In the genomic region with DNA sequence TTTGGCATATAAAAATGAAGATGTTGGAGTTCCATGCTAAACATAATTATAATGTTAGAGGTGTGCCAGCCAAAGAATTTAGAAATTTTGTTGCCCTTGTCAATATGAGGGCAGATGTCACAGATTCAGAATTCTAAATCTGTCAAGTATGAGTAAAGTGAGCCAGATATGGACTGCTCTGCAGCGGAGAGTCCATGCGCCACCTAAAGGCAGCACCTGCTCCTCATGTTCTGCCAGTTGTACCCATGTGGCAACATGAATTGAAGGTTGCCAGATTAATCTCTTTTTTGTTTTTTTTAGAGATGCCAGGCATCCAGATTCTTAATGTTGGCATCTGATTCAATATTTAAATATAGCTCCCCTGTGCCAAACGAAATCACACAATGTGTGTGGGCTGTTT, we compare ENCODE assay signal across 13 cellular contexts.
DNase-seq lines count a peak whose midpoint lies in the region; ATAC-seq and TF ChIP-seq lines count a peak whose summit lies in the region.
"Had no signal": no experiment of that assay in that cellular context is flagged by ENCODE, and none has a peak within 500 bp of the region (broad histone marks: within the 10 kb centered on the region; RNA-seq: fewer than 3 reads in every experiment).

No MANE protein-coding gene starts in this region.

- no peak overlapping the region for H3K27ac Mint-ChIP-seq in type B pancreatic cell
- H3K27ac Mint-ChIP-seq: IgD-negative memory B cell, T-helper 17 cell had no signal

- no peaks in the 10 kb centered on the region for H3K4me1 Mint-ChIP-seq in type B pancreatic cell (ENCODE audit: unreplicated experiment)
- H3K4me1 Mint-ChIP-seq: IgD-negative memory B cell, T-helper 17 cell had no signal

- H2AFZ ChIP-seq in SK-N-SH (ENCODE audit: low read depth) = no peak overlapping the region

- WGBS in SK-N-SH (ENCODE audit: low lambda C conversion rate) = 51% methylated on average over 3 of the region's 3 CpGs

- no peaks in the 10 kb centered on the region for H3K36me3 Mint-ChIP-seq in type B pancreatic cell
- H3K36me3 Mint-ChIP-seq: IgD-negative memory B cell had no signal

- no peak for TF ChIP-seq EP300 in SK-N-SH (IDR thresholded peaks at IDR 0.05; ENCODE audit: borderline replicate concordance in 1 of 2, low read depth in 1 of 2, low read length in 1 of 2)

- POLR2A ChIA-PET in SK-N-SH (lab: Yijun Ruan, JAX) = no interaction called here

- H3K36me3 ChIP-seq in SK-N-SH (replicated peaks in 1 of 2; ENCODE audit: control insufficient read depth in 1 of 2, insufficient read depth in 2 of 2, low read length in 1 of 2) (no peaks in the 10 kb centered on the region), colonic mucosa (no peaks in the 10 kb centered on the region)
- H3K36me3 ChIP-seq: esophagus muscularis mucosa, thyroid gland had no signal

- peak; percentile 74 for TF ChIP-seq RAD21 in SK-N-SH (IDR thresholded peaks at IDR 0.05; ENCODE audit: low read length)

- H3K9ac ChIP-seq in SK-N-SH (no peak overlapping the region), colonic mucosa (ENCODE audit: low read depth in 2 of 2, low read length in 2 of 2) (no peak overlapping the region)

- CTCF ChIA-PET in SK-N-SH (lab: Yijun Ruan, JAX) = interaction anchor here (0.6 to 1.6 kb wide), 12 partner anchors 9 to 638 kb away, joined by 3 to 5 read pairs (median 3); no protein-coding TSS in a partner anchor

- no peak overlapping the region for H3K4me3 Mint-ChIP-seq in type B pancreatic cell
- H3K4me3 Mint-ChIP-seq: IgD-negative memory B cell, T-helper 17 cell had no signal

- no peaks in the 10 kb centered on the region for H3K9me3 Mint-ChIP-seq in type B pancreatic cell

- TF ChIP-seq CTCF in SK-N-SH (IDR thresholded peaks at IDR 0.05) (0 out of 2 replicates have a peak, but pooled peaks have one; percentile 17), colonic mucosa (IDR thresholded peaks at IDR 0.05) (peak; percentile 21), type B pancreatic cell (conservative IDR thresholded peaks at IDR 0.05) (peak; percentile 59)

- no peaks in the 10 kb centered on the region for H3K27me3 Mint-ChIP-seq in type B pancreatic cell
- H3K27me3 Mint-ChIP-seq: IgD-negative memory B cell, T-helper 17 cell had no signal

- H3K4me3 ChIP-seq in SK-N-SH (ENCODE audit: low read depth in 2 of 2, low read length in 1 of 2) = no peak overlapping the region
- H3K4me3 ChIP-seq in colonic mucosa = no peak overlapping the region
- H3K4me3 ChIP-seq: esophagus muscularis mucosa, thyroid gland had no signal

- H3K9me3 ChIP-seq in SK-N-SH (no peaks in the 10 kb centered on the region), colonic mucosa (no peaks in the 10 kb centered on the region)
- H3K9me3 ChIP-seq: esophagus muscularis mucosa, thyroid gland had no signal

- no peak overlapping the region; a peak in 1 of 4 replicates for H3K27ac ChIP-seq in SK-N-SH (ENCODE audit: low read depth in 2 of 2, low read length in 1 of 2)
- no peak overlapping the region for H3K27ac ChIP-seq in colonic mucosa
- H3K27ac ChIP-seq: esophagus muscularis mucosa, thyroid gland had no signal

- intact Hi-C loops in colonic mucosa (cut with DNase I) = no loop called here

- no peak for ATAC-seq in SK-N-SH treated with all-trans-retinoic acid at 6 μM for 48 hours
- ATAC-seq in HG02885 (IDR thresholded peaks at IDR 0.05; ENCODE audit: poor library complexity, unreplicated experiment) = no peak
- ATAC-seq: T-helper 17 cell had no signal

- H3K79me2 ChIP-seq in SK-N-SH (ENCODE audit: insufficient read depth) = no peaks in the 10 kb centered on the region

- H3K27me3 ChIP-seq in SK-N-SH (ENCODE audit: insufficient read depth) = no peaks in the 10 kb centered on the region
- no peaks in the 10 kb centered on the region for H3K27me3 ChIP-seq in colonic mucosa
- H3K27me3 ChIP-seq: esophagus muscularis mucosa, thyroid gland had no signal

- H3K4me1 ChIP-seq in SK-N-SH (ENCODE audit: control insufficient read depth in 1 of 2, insufficient read depth in 2 of 2, low read depth in 1 of 2, low read length in 1 of 2) (peaks cover 0 to 2% of the 10 kb centered on the region in 2 experiments; a peak in 1 of 4 replicates), colonic mucosa (no peaks in the 10 kb centered on the region)
- H3K4me1 ChIP-seq: esophagus muscularis mucosa, thyroid gland had no signal

- no peak overlapping the region for H3K4me2 ChIP-seq in SK-N-SH

- DNase-seq in SK-N-SH (peak; percentile 15), NCI-H446 (lab: John Stamatoyannopoulos, UW) (peak; percentile 63 to 79), colonic mucosa (no peak), type B pancreatic cell (ENCODE audit: extremely low spot score, unreplicated experiment) (no peak), GF-D8 (lab: John Stamatoyannopoulos, UW) (no peak), NCI-H187 treated with DMSO at 0.1 percent for 48 hours (lab: John Stamatoyannopoulos, UW) (no peak)
- DNase-seq: mesenchymal stem cell, T-helper 17 cell had no signal

- H3F3A ChIP-seq in SK-N-SH (replicated peaks; ENCODE audit: insufficient read depth) = no peaks in the 10 kb centered on the region

- no peaks in the 10 kb centered on the region for H3K9me2 ChIP-seq in SK-N-SH

- no peaks in the 10 kb centered on the region for H4K20me1 ChIP-seq in SK-N-SH (ENCODE audit: insufficient read depth)

TF ChIP-seq in SK-N-SH, 30 proteins besides CTCF, POLR2A, EP300 and RAD21:
- TF ChIP-seq, protein P1, sequence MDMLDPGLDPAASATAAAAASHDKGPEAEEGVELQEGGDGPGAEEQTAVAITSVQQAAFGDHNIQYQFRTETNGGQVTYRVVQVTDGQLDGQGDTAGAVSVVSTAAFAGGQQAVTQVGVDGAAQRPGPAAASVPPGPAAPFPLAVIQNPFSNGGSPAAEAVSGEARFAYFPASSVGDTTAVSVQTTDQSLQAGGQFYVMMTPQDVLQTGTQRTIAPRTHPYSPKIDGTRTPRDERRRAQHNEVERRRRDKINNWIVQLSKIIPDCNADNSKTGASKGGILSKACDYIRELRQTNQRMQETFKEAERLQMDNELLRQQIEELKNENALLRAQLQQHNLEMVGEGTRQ (IDR thresholded peaks at IDR 0.05; ENCODE audit: borderline replicate concordance, low read depth, low read length) = no peak
- TF ChIP-seq NRF1 (IDR thresholded peaks at IDR 0.05; ENCODE audit: low read depth, low read length) = no peak
- TF ChIP-seq TCF12 (IDR thresholded peaks at IDR 0.05) = no peak
- TF ChIP-seq TEAD4 (IDR thresholded peaks at IDR 0.05; ENCODE audit: borderline replicate concordance, insufficient read depth) = no peak
- TF ChIP-seq FOXM1 (IDR thresholded peaks at IDR 0.05; ENCODE audit: low read depth) = no peak
- TF ChIP-seq YY1 (IDR thresholded peaks at IDR 0.05; ENCODE audit: low read depth) = no peak
- TF ChIP-seq GATA2 (CRISPR knock-in tag; IDR thresholded peaks at IDR 0.05) = no peak

TF ChIP-seq in SK-N-SH treated with all-trans-retinoic acid at 6 μM for 48 hours, 23 proteins besides CTCF, POLR2A, EP300 and RAD21:
- TF ChIP-seq OSR1 (CRISPR knock-in tag; IDR thresholded peaks at IDR 0.05) (no peak), ZNF70 (CRISPR knock-in tag; IDR thresholded peaks at IDR 0.05) (no peak), BACH2 (CRISPR knock-in tag; IDR thresholded peaks at IDR 0.05; ENCODE audit: borderline replicate concordance) (no peak), GLIS3 (CRISPR knock-in tag; IDR thresholded peaks at IDR 0.05) (no peak), ZFP3 (CRISPR knock-in tag; IDR thresholded peaks at IDR 0.05) (no peak), TOX (CRISPR knock-in tag; IDR thresholded peaks at IDR 0.05; ENCODE audit: borderline replicate concordance) (no peak), ZNF8 (CRISPR knock-in tag; IDR thresholded peaks at IDR 0.05) (no peak)
- TF ChIP-seq, protein P2, sequence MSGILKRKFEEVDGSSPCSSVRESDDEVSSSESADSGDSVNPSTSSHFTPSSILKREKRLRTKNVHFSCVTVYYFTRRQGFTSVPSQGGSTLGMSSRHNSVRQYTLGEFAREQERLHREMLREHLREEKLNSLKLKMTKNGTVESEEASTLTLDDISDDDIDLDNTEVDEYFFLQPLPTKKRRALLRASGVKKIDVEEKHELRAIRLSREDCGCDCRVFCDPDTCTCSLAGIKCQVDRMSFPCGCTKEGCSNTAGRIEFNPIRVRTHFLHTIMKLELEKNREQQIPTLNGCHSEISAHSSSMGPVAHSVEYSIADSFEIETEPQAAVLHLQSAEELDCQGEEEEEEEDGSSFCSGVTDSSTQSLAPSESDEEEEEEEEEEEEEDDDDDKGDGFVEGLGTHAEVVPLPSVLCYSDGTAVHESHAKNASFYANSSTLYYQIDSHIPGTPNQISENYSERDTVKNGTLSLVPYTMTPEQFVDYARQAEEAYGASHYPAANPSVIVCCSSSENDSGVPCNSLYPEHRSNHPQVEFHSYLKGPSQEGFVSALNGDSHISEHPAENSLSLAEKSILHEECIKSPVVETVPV (CRISPR knock-in tag; IDR thresholded peaks at IDR 0.05) = no peak
- TF ChIP-seq, protein P3, sequence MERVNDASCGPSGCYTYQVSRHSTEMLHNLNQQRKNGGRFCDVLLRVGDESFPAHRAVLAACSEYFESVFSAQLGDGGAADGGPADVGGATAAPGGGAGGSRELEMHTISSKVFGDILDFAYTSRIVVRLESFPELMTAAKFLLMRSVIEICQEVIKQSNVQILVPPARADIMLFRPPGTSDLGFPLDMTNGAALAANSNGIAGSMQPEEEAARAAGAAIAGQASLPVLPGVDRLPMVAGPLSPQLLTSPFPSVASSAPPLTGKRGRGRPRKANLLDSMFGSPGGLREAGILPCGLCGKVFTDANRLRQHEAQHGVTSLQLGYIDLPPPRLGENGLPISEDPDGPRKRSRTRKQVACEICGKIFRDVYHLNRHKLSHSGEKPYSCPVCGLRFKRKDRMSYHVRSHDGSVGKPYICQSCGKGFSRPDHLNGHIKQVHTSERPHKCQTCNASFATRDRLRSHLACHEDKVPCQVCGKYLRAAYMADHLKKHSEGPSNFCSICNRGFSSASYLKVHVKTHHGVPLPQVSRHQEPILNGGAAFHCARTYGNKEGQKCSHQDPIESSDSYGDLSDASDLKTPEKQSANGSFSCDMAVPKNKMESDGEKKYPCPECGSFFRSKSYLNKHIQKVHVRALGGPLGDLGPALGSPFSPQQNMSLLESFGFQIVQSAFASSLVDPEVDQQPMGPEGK (CRISPR knock-in tag; IDR thresholded peaks at IDR 0.05; ENCODE audit: borderline replicate concordance) = no peak

Comparison
In these comparisons a context has a peak if more than half of its experiments do, and no peak if none do; other contexts are left out.
1. DNase-seq: peak in SK-N-SH (single experiment) and NCI-H446 (2 of 2); none in colonic mucosa (single experiment), type B pancreatic cell (single experiment), GF-D8 (single experiment) and NCI-H187 treated with DMSO at 0.1 percent for 48 hours (single experiment).
2. Peak in every context shown above with its lines, with median percentiles within 50 percentile points of each other: CTCF ChIP-seq.